29 cellular contexts compared by ENCODE assay signal in the genomic region with DNA sequence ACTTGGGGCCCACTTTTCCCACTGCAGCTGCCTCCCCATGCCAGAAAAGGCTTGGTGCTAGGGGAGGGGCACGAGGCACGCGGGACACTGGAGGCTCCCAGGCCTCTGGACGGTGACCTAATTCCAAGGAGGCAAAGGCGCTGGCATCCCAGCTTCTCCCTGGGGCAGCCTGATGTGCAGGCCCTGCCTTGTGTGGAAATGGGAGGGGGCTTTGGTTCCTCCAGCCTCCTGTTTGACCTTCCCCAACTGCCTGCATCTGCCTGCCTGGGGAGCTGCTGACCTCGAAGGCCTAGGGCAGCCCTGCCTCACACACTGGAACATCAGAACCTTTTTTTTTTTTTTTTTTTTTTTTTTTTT. TPM values are rescaled to one million over a fixed set of nuclear protein-coding genes. Genes with fewer than 3 reads are reported as not detected.
DNase-seq lines count a peak whose midpoint lies in the region; ATAC-seq and TF ChIP-seq lines count a peak whose summit lies in the region.
"Had no signal": no experiment of that assay in that cellular context is flagged by ENCODE, and none has a peak within 500 bp of the region (broad histone marks: within the 10 kb centered on the region; RNA-seq: fewer than 3 reads in every experiment).

No MANE protein-coding gene starts in this region.

- no peak for TF ChIP-seq CTCF in SK-N-SH (IDR thresholded peaks at IDR 0.05)
- TF ChIP-seq CTCF in VCaP (conservative IDR thresholded peaks at IDR 0.05), result no peak

- no peaks in the 10 kb centered on the region for H3F3A ChIP-seq in SK-N-SH (replicated peaks; ENCODE audit: insufficient read depth)

- POLR2A ChIA-PET in SK-N-SH (lab: Yijun Ruan, JAX), result interaction anchor here (0.6 kb wide), 1 partner anchor 16 kb away, joined by 4 read pairs; no protein-coding TSS in a partner anchor
- POLR2A ChIA-PET in activated CD4-positive, alpha-beta T cell treated with anti-CD3 and anti-CD28 coated beads, Interleukin-2, amount 10 ng/mL, durations not matched to agents 7 days and 5 days (lab: Charles Lee), result no interaction called here

- H3K4me1 Mint-ChIP-seq in activated CD4-positive, alpha-beta T cell treated with anti-CD3 and anti-CD28 coated beads, Interleukin-2, amount 10 ng/mL, durations not matched to agents 7 days and 5 days, result peaks cover 8% of the 10 kb centered on the region

- ATAC-seq in SK-N-SH treated with all-trans-retinoic acid at 6 μM for 48 hours (no peak), GM18498 (IDR thresholded peaks at IDR 0.05; ENCODE audit: unreplicated experiment) (no peak)
- ATAC-seq: activated CD8-positive, alpha-beta T cell treated with anti-CD3 and anti-CD28 coated beads for 36 hours; gastroesophageal sphincter; naive thymus-derived CD4-positive, alpha-beta T cell had no signal

- no peaks in the 10 kb centered on the region for H3K9me2 ChIP-seq in SK-N-SH

- peaks cover 8% of the 10 kb centered on the region for H3K9me3 Mint-ChIP-seq in activated CD4-positive, alpha-beta T cell treated with anti-CD3 and anti-CD28 coated beads, Interleukin-2, amount 10 ng/mL, durations not matched to agents 7 days and 5 days
- H3K9me3 Mint-ChIP-seq: T-helper 2 cell treated with Interferon-gamma antibody and Interleukin-4, amounts not matched to agents 5 μg/mL and 100 μg/mL, for 36 hours had no signal

- no peak overlapping the region for H2AFZ ChIP-seq in SK-N-SH (ENCODE audit: low read depth)
- H2AFZ ChIP-seq: hepatocyte, PC-9 had no signal

- peaks cover 3 to 43% of the 10 kb centered on the region in 2 experiments for H3K36me3 ChIP-seq in SK-N-SH (replicated peaks in 1 of 2; ENCODE audit: control insufficient read depth in 1 of 2, insufficient read depth in 2 of 2, low read length in 1 of 2)

- H3K36me3 Mint-ChIP-seq in activated CD4-positive, alpha-beta T cell treated with anti-CD3 and anti-CD28 coated beads, Interleukin-2, amount 10 ng/mL, durations not matched to agents 7 days and 5 days (ENCODE audit: low read depth), result peaks cover 14% of the 10 kb centered on the region

- H3K4me3 Mint-ChIP-seq in activated CD4-positive, alpha-beta T cell treated with anti-CD3 and anti-CD28 coated beads, Interleukin-2, amount 10 ng/mL, durations not matched to agents 7 days and 5 days, result no peak overlapping the region

- WGBS in SK-N-SH (ENCODE audit: low lambda C conversion rate), result 88% methylated on average over 6 of the region's 6 CpGs

- H3K9ac ChIP-seq in SK-N-SH, result no peak overlapping the region

- H3K4me1 ChIP-seq in SK-N-SH (ENCODE audit: control insufficient read depth in 1 of 2, insufficient read depth in 2 of 2, low read depth in 1 of 2, low read length in 1 of 2), result peaks cover 0 to 9% of the 10 kb centered on the region in 2 experiments; a peak in 1 of 4 replicates

- no peak overlapping the region for H3K27ac Mint-ChIP-seq in activated CD4-positive, alpha-beta T cell treated with anti-CD3 and anti-CD28 coated beads, Interleukin-2, amount 10 ng/mL, durations not matched to agents 7 days and 5 days
- H3K27ac Mint-ChIP-seq: T-helper 2 cell treated with Interferon-gamma antibody and Interleukin-4, amounts not matched to agents 5 μg/mL and 100 μg/mL, for 36 hours had no signal

- no peak for TF ChIP-seq RAD21 in SK-N-SH (IDR thresholded peaks at IDR 0.05; ENCODE audit: low read length)

- no peak overlapping the region for H3K27ac ChIP-seq in SK-N-SH (ENCODE audit: low read depth in 2 of 2, low read length in 1 of 2)
- peak overlapping the region; percentile 82 for H3K27ac ChIP-seq in VCaP
- H3K27ac ChIP-seq: gastroesophageal sphincter, hepatocyte, PC-9, stomach had no signal

- no peak overlapping the region for H3K4me3 ChIP-seq in SK-N-SH (ENCODE audit: low read depth in 2 of 2, low read length in 1 of 2)
- H3K4me3 ChIP-seq: hepatocyte, PC-9 had no signal

- CTCF ChIA-PET in SK-N-SH (lab: Yijun Ruan, JAX), result interaction anchor here (1.1 kb wide), 1 partner anchor 189 kb away, joined by 3 read pairs; no protein-coding TSS in a partner anchor
- CTCF ChIA-PET in activated CD4-positive, alpha-beta T cell treated with anti-CD3 and anti-CD28 coated beads, Interleukin-2, amount 10 ng/mL, durations not matched to agents 7 days and 5 days (lab: Charles Lee), result interaction anchor here (0.6 kb wide), 1 partner anchor 437 kb away, joined by 3 read pairs; no protein-coding TSS in a partner anchor

- no peak for TF ChIP-seq EP300 in SK-N-SH (IDR thresholded peaks at IDR 0.05; ENCODE audit: borderline replicate concordance in 1 of 2, low read depth in 1 of 2, low read length in 1 of 2)

- no peaks in the 10 kb centered on the region for H3K27me3 Mint-ChIP-seq in activated CD4-positive, alpha-beta T cell treated with anti-CD3 and anti-CD28 coated beads, Interleukin-2, amount 10 ng/mL, durations not matched to agents 7 days and 5 days
- H3K27me3 Mint-ChIP-seq: activated CD8-positive, alpha-beta T cell treated with anti-CD3 and anti-CD28 coated beads for 36 hours; naive thymus-derived CD4-positive, alpha-beta T cell had no signal

- no peaks in the 10 kb centered on the region for H3K9me3 ChIP-seq in SK-N-SH
- H3K9me3 ChIP-seq: gastroesophageal sphincter, stomach, tibial nerve had no signal

- H3K79me2 ChIP-seq in SK-N-SH (ENCODE audit: insufficient read depth), result no peaks in the 10 kb centered on the region
- H3K79me2 ChIP-seq: hepatocyte had no signal

- intact Hi-C loops in posterior vena cava (cut with DNase I), result no loop called here

- DNase-seq in SK-N-SH (peak; percentile 46), posterior vena cava (ENCODE audit: low spot score) (peak; percentile 43), epidermal melanocyte (ENCODE audit: insufficient read length, low spot score) (no peak), dedifferentiated amniotic fluid mesenchymal stem cell (ENCODE audit: extremely low spot score) (no peak)
- DNase-seq in activated CD4-positive, alpha-beta T cell treated with anti-CD3 and anti-CD28 coated beads, Interleukin-2, amount 10 ng/mL, durations not matched to agents 7 days and 5 days, result no peak
- DNase-seq: activated CD8-positive, alpha-beta memory T cell treated with anti-CD3 and anti-CD28 coated beads, Interleukin-2, amount 50 U/mL, for 48 hours; activated naive CD4-positive, alpha-beta T cell treated with Interleukin-2 at 50 U/mL for 16 hours; dermis blood vessel endothelial cell; HCEC 1CT; Kasumi-1; kidney glomerular epithelial cell; naive thymus-derived CD4-positive, alpha-beta T cell; NCI-H1436 treated with DMSO at 0.1 percent for 48 hours; NCI-H2081 treated with DMSO at 0.1 percent for 48 hours; NCI-H226; NK-92 treated with Interleukin-12 subunit alpha and Interleukin-12 subunit beta, amount 100 ng/mL, for 24 hours; SHP77; stimulated activated CD4-positive, alpha-beta T cell treated with anti-CD3 and anti-CD28 coated beads, Interleukin-2, amount 100 ng/mL, for 48 hours had no signal

- H3K27me3 ChIP-seq in SK-N-SH (ENCODE audit: insufficient read depth), result no peaks in the 10 kb centered on the region
- H3K27me3 ChIP-seq: gastroesophageal sphincter, hepatocyte, stomach, tibial nerve had no signal

- H4K20me1 ChIP-seq in SK-N-SH (ENCODE audit: insufficient read depth), result no peaks in the 10 kb centered on the region

- H3K4me2 ChIP-seq in SK-N-SH, result no peak overlapping the region
- H3K4me2 ChIP-seq: hepatocyte, PC-9 had no signal

TF ChIP-seq in SK-N-SH, 30 proteins besides CTCF, POLR2A, EP300 and RAD21 (continues in another document):
- TF ChIP-seq, protein P1, sequence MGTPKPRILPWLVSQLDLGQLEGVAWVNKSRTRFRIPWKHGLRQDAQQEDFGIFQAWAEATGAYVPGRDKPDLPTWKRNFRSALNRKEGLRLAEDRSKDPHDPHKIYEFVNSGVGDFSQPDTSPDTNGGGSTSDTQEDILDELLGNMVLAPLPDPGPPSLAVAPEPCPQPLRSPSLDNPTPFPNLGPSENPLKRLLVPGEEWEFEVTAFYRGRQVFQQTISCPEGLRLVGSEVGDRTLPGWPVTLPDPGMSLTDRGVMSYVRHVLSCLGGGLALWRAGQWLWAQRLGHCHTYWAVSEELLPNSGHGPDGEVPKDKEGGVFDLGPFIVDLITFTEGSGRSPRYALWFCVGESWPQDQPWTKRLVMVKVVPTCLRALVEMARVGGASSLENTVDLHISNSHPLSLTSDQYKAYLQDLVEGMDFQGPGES (IDR thresholded peaks at IDR 0.05; ENCODE audit: low read depth, low read length), result no peak
- TF ChIP-seq RFX5 (IDR thresholded peaks at IDR 0.05; ENCODE audit: low read length) (no peak), SIN3A (IDR thresholded peaks at IDR 0.05; ENCODE audit: borderline replicate concordance, low read depth, low read length) (no peak), TAF1 (IDR thresholded peaks at IDR 0.05; ENCODE audit: borderline replicate concordance, low read depth, low read length) (no peak), RCOR1 (IDR thresholded peaks at IDR 0.05; ENCODE audit: low read length) (no peak), GABPA (IDR thresholded peaks at IDR 0.05; ENCODE audit: low read depth) (no peak), SMC3 (IDR thresholded peaks at IDR 0.05; ENCODE audit: low read depth, low read length) (no peak)

TF ChIP-seq in SK-N-SH treated with all-trans-retinoic acid at 6 μM for 48 hours, 23 proteins besides CTCF, POLR2A, EP300 and RAD21:
- no peak for TF ChIP-seq PATZ1 (CRISPR knock-in tag; IDR thresholded peaks at IDR 0.05; ENCODE audit: borderline replicate concordance)
- TF ChIP-seq ESRRG (CRISPR knock-in tag; IDR thresholded peaks at IDR 0.05), result no peak
- no peak for TF ChIP-seq ZC3H10 (CRISPR knock-in tag; IDR thresholded peaks at IDR 0.05)

RNA-seq across cellular contexts. Expression of gene KIAA1614, which starts 39.9 kb away (rescaled TPM):
- polyA plus RNA-seq in SK-N-SH (2012; rRNA removed), result 1.1 and 1.2 TPM in 2 replicates
- 0.80 and 1.4 TPM in 2 replicates for polyA plus RNA-seq in SK-N-SH (2012; cell fraction: cytosol; rRNA removed)
- polyA plus RNA-seq in SK-N-SH (2012; cell fraction: nucleus; rRNA removed), result 3.0 and 3.7 TPM in 2 replicates
- 10 to 100 TPM; 10.7 to 12.7 TPM for total RNA-seq in posterior vena cava
- under 1 TPM; 0.22 to 0.33 TPM for total RNA-seq in activated CD4-positive, alpha-beta T cell treated with anti-CD3 and anti-CD28 coated beads, Interleukin-2, amount 10 ng/mL, durations not matched to agents 7 days and 5 days
- polyA plus RNA-seq: CD14-positive monocyte had no signal

Comparison
In these comparisons a context has a peak if more than half of its experiments do, and no peak if none do; other contexts are left out.
1. DNase-seq: peak in SK-N-SH (single experiment) and posterior vena cava (single experiment); none in activated CD4-positive, alpha-beta T cell treated with anti-CD3 and anti-CD28 coated beads, Interleukin-2, amount 10 ng/mL, durations not matched to agents 7 days and 5 days (single experiment), epidermal melanocyte (single experiment) and dedifferentiated amniotic fluid mesenchymal stem cell (single experiment).
2. RNA of gene KIAA1614, which starts 39.9 kb away (total RNA-seq): 10.7 to 12.7 TPM in posterior vena cava; 0.22 to 0.33 TPM in activated CD4-positive, alpha-beta T cell treated with anti-CD3 and anti-CD28 coated beads, Interleukin-2, amount 10 ng/mL, durations not matched to agents 7 days and 5 days; every median in the first group is over 4 times any median in the second.